Comparison of ENCODE assay signal across 8 cellular contexts in genomic region chrX:53317365-53318069, GRCh38. TPM values are rescaled to one million over a fixed set of nuclear protein-coding genes. Genes with fewer than 3 reads are reported as not detected.
DNase-seq lines count a peak whose midpoint lies in the region; ATAC-seq, FAIRE-seq and TF ChIP-seq lines count a peak whose summit lies in the region.

No MANE protein-coding gene starts in this region.

- H3K27me3 ChIP-seq in HL-60 (ENCODE audit: insufficient read depth, poor library complexity, severe bottlenecking) (peaks cover 24% of the 10 kb centered on the region), SJCRH30 (no peaks in the 10 kb centered on the region), trophoblast cell (ENCODE audit: insufficient read depth, low read length) (peaks cover 29% of the 10 kb centered on the region), upper lobe of right lung (no peaks in the 10 kb centered on the region)

- no peak for TF ChIP-seq POLR2A in A549 (IDR thresholded peaks at IDR 0.05; ENCODE audit: low read length)

- peaks cover 10% of the 10 kb centered on the region; the same call in 2 of the 3 replicates for H3K4me1 ChIP-seq in A549
- no peaks in the 10 kb centered on the region for H3K4me1 ChIP-seq in SJCRH30
- peaks cover 5 to 9% of the 10 kb centered on the region in 2 experiments for H3K4me1 ChIP-seq in trophoblast cell (ENCODE audit: control insufficient read depth in 1 of 2, insufficient read depth in 2 of 2, low read length in 2 of 2)
- H3K4me1 ChIP-seq in upper lobe of right lung: no peaks in the 10 kb centered on the region

- DNase-seq in A549 (ENCODE audit: low read depth in 1 of 2, low spot score in 1 of 2): peak; percentile 48 to 70
- peak; percentile 80 for DNase-seq in GM13976 (ENCODE audit: low spot score)
- DNase-seq in HL-60 (ENCODE audit: low read depth in 1 of 2, low spot score in 1 of 2): peak in 1 of 2 experiments; percentile 65
- DNase-seq in SJCRH30: peak; percentile 33 to 61
- peak; percentile 8 to 68 (median 29) for DNase-seq in activated naive CD4-positive, alpha-beta T cell (lab: John Stamatoyannopoulos, UW)
- DNase-seq in germinal center (ENCODE audit: low spot score): peak; percentile 64
- DNase-seq in trophoblast cell: peak; percentile 9 to 66
- peak; percentile 72 for DNase-seq in upper lobe of right lung

- TF ChIP-seq CTCF in A549 (IDR thresholded peaks at IDR 0.05) (peak; percentile 69), GM13976 (IDR thresholded peaks at IDR 0.05; ENCODE audit: borderline replicate concordance, control extremely low read depth, extremely low read depth, insufficient read depth, missing control alignments) (peak; percentile 92), HL-60 (IDR thresholded peaks at IDR 0.05; ENCODE audit: insufficient read depth, low read length) (peak; percentile 43), upper lobe of right lung (IDR thresholded peaks at IDR 0.05) (peak; percentile 76)

- no peak overlapping the region for H3K27ac ChIP-seq in A549
- H3K27ac ChIP-seq in HL-60 (replicated peaks): no peak overlapping the region
- no peak overlapping the region for H3K27ac ChIP-seq in SJCRH30
- H3K27ac ChIP-seq in trophoblast cell (ENCODE audit: low read depth, low read length): no peak overlapping the region
- no peak overlapping the region for H3K27ac ChIP-seq in upper lobe of right lung

- H3K18ac ChIP-seq in trophoblast cell (ENCODE audit: low read length): no peak overlapping the region

- no peaks in the 10 kb centered on the region for H3K79me1 ChIP-seq in trophoblast cell (ENCODE audit: low read length)

- POLR2A ChIA-PET in A549 (lab: Yijun Ruan, JAX): interaction anchor here (1.9 kb wide), 1 partner anchor 105 kb away, joined by 4 read pairs; the partner anchor contains the start of genes RIBC1 and SMC1A

- ATAC-seq in A549: peak; percentile 75 to 88
- ATAC-seq in upper lobe of right lung: peak; percentile 85

- no peak overlapping the region for H3K9ac ChIP-seq in trophoblast cell (ENCODE audit: low read length)

- H4K12ac ChIP-seq in trophoblast cell (ENCODE audit: low read depth, low read length): no peak overlapping the region

- CTCF ChIA-PET in A549 (lab: Yijun Ruan, JAX): interaction anchor here (0.7 to 13.1 kb wide), 36 partner anchors 10 to 557 kb away, joined by 3 to 174 read pairs (median 5); partner anchors contain the start of genes IQSEC2, RIBC1 and SMC1A

- TF ChIP-seq EP300 in A549 (IDR thresholded peaks at IDR 0.05): no peak

- no peak overlapping the region for H4K8ac ChIP-seq in trophoblast cell (ENCODE audit: low read depth, low read length)

- H3K4ac ChIP-seq in trophoblast cell (ENCODE audit: low read depth, low read length): no peak overlapping the region

- H3K36me3 ChIP-seq in SJCRH30 (no peaks in the 10 kb centered on the region), trophoblast cell (ENCODE audit: control insufficient read depth in 1 of 2, insufficient read depth in 2 of 2, low read length in 2 of 2) (no peaks in the 10 kb centered on the region), upper lobe of right lung (no peaks in the 10 kb centered on the region)

- H3K4me3 ChIP-seq in A549 (no peak overlapping the region), HL-60 (replicated peaks; ENCODE audit: insufficient read depth, low read length) (no peak overlapping the region), SJCRH30 (no peak overlapping the region), trophoblast cell (ENCODE audit: low read depth, low read length) (no peak overlapping the region), upper lobe of right lung (no peak overlapping the region)

- H3K9me3 ChIP-seq in A549 (no peaks in the 10 kb centered on the region), SJCRH30 (replicated peaks) (no peaks in the 10 kb centered on the region), trophoblast cell (ENCODE audit: insufficient read depth, low read depth, low read length) (peaks cover 2% of the 10 kb centered on the region), upper lobe of right lung (no peaks in the 10 kb centered on the region)

- no peak overlapping the region for H2BK12ac ChIP-seq in trophoblast cell (ENCODE audit: low read length)

- H3K14ac ChIP-seq in trophoblast cell (ENCODE audit: low read length): no peak overlapping the region

- H3K4me2 ChIP-seq in A549 (0 out of 3 replicates have a peak overlapping the region, but pooled peaks have one; percentile 41), trophoblast cell (ENCODE audit: low read length) (no peak overlapping the region)

- peak; percentile 18 for FAIRE-seq in A549 (lab: Jason Lieb, UNC)

- H3K79me2 ChIP-seq in trophoblast cell (ENCODE audit: control insufficient read depth, insufficient read depth, low read length, poor library complexity): no peaks in the 10 kb centered on the region

- H2BK120ac ChIP-seq in trophoblast cell (ENCODE audit: insufficient read depth, low read length, poor library complexity): no peak overlapping the region

- no peak overlapping the region for H3K23ac ChIP-seq in trophoblast cell (ENCODE audit: low read length)

- H2BK5ac ChIP-seq in trophoblast cell (ENCODE audit: low read depth, low read length, poor library complexity): no peak overlapping the region

- in situ Hi-C loops in GM13976 (cut with MboI; ENCODE audit: low sequenced_read_pairs, unreplicated experiment): no loop called here

- TF ChIP-seq RAD21 in A549 (conservative IDR thresholded peaks at IDR 0.05 in 1 of 2, IDR thresholded peaks at IDR 0.05 in 1 of 2): peak; percentile 71 to 73

- no peak overlapping the region for H2AK5ac ChIP-seq in trophoblast cell (ENCODE audit: low read length)

- intact Hi-C loops in upper lobe of right lung (cut with DNase I): no loop called here

- no peak overlapping the region for H2AFZ ChIP-seq in trophoblast cell (ENCODE audit: insufficient read depth, low read length, poor library complexity)

- WGBS in A549 (ENCODE audit: missing lambda C conversion rate): 4% methylated on average over 7 of the region's 10 CpGs
- no CpG with 5 or more reads among the region's 10 CpGs for WGBS in trophoblast cell (ENCODE audit: extremely low coverage, insufficient coverage, insufficient read length)

- H4K91ac ChIP-seq in trophoblast cell (ENCODE audit: low read depth, low read length): no peak overlapping the region

TF ChIP-seq in A549, 52 proteins besides CTCF, POLR2A, EP300 and RAD21:
- no peak for TF ChIP-seq NFE2L2 (conservative IDR thresholded peaks at IDR 0.05; ENCODE audit: low read length)
- no peak for TF ChIP-seq HOXB5 (CRISPR knock-in tag; IDR thresholded peaks at IDR 0.05)
- TF ChIP-seq HOXA7 (CRISPR knock-in tag; IDR thresholded peaks at IDR 0.05): no peak
- TF ChIP-seq SMC3 (IDR thresholded peaks at IDR 0.05): peak; percentile 76
- TF ChIP-seq FOXS1 (CRISPR knock-in tag; IDR thresholded peaks at IDR 0.05): no peak
- no peak for TF ChIP-seq HDAC2 (IDR thresholded peaks at IDR 0.05)

RNA-seq across cellular contexts. Expression of gene IQSEC2, which starts 36.1 kb away (rescaled TPM):
- 28.3 and 45.3 TPM in 2 replicates for polyA plus RNA-seq in A549 (2011; rRNA removed)
- 30.6 and 35.6 TPM in 2 replicates for polyA plus RNA-seq in A549 (2012; cell fraction: cytosol; rRNA removed)
- polyA plus RNA-seq in A549 (2012; cell fraction: nucleus; rRNA removed): 22.9 and 25.9 TPM in 2 replicates
- 31.9 to 41.4 TPM (median 37.6 TPM) in 3 replicates for polyA plus RNA-seq in A549 (2017; fragmentation: RNase III; extraction: RNeasy Plus Mini Kit Qiagen cat#74134 plus additional on column Dnase treatment)
- polyA minus RNA-seq in A549 (2011; rRNA and poly(A)+ RNA removed): 37.6 and 40.7 TPM in 2 replicates
- total RNA-seq in SJCRH30 (2014; rRNA removed; shearing (Covaris generic)): 1.8 and 2.2 TPM in 2 replicates
- 3.1 and 3.7 TPM in 2 replicates for polyA plus RNA-seq in trophoblast cell (2013)
- 17.3 TPM for total RNA-seq in upper lobe of right lung
